Comparison of ENCODE assay signal across 10 cellular contexts in genomic region chr1:172254521-172255222, GRCh38.
DNase-seq lines count a peak whose midpoint lies in the region; ATAC-seq and TF ChIP-seq lines count a peak whose summit lies in the region.
"Had no signal": no experiment of that assay in that cellular context is flagged by ENCODE, and none has a peak within 500 bp of the region (broad histone marks: within the 10 kb centered on the region; RNA-seq: fewer than 3 reads in every experiment).

No MANE protein-coding gene starts in this region.

- no peak overlapping the region for H3K4me3 ChIP-seq in AG04449 (ENCODE audit: low read depth, low read length)
- H3K4me3 ChIP-seq: gastrocnemius medialis had no signal

- peaks cover 46% of the 10 kb centered on the region for H3K9me3 Mint-ChIP-seq in T-helper 2 cell treated with Interferon-gamma antibody and Interleukin-4, amounts not matched to agents 5 μg/mL and 100 μg/mL, for 36 hours

- no peaks in the 10 kb centered on the region for H3K27me3 ChIP-seq in foreskin keratinocyte
- H3K27me3 ChIP-seq: gastrocnemius medialis had no signal

- H3K27ac ChIP-seq in foreskin keratinocyte, result peak overlapping the region; percentile 47
- H3K27ac ChIP-seq: gastrocnemius medialis had no signal

- peaks cover 23% of the 10 kb centered on the region for H3K4me1 ChIP-seq in foreskin keratinocyte
- H3K4me1 ChIP-seq: gastrocnemius medialis had no signal

- H3K27ac Mint-ChIP-seq in T-helper 2 cell treated with Interferon-gamma antibody and Interleukin-4, amounts not matched to agents 5 μg/mL and 100 μg/mL, for 36 hours, result peak overlapping the region; percentile 58

- ATAC-seq in foreskin keratinocyte (peak; percentile 97), GM18909 (IDR thresholded peaks at IDR 0.05; ENCODE audit: poor library complexity, unreplicated experiment) (no peak)
- ATAC-seq: gastrocnemius medialis had no signal

- peak; percentile 73 for DNase-seq in AG04449 (ENCODE audit: low read depth, low spot score)
- DNase-seq in HPDE6-E6E7 (ENCODE audit: extremely low spot score), result peak; percentile 31
- no peak for DNase-seq in T-helper 2 cell treated with Interferon-gamma antibody and Interleukin-4, amounts not matched to agents 5 μg/mL and 100 μg/mL, for 36 hours (ENCODE audit: low spot score)
- peak; percentile 82 to 91 for DNase-seq in foreskin keratinocyte
- no peak for DNase-seq in NCI-H2227 (lab: John Stamatoyannopoulos, UW; ENCODE audit: unreplicated experiment)
- DNase-seq in COR-L47 (lab: John Stamatoyannopoulos, UW), result no peak
- no peak for DNase-seq in GF-D8 (lab: John Stamatoyannopoulos, UW)
- DNase-seq: gastrocnemius medialis, nucleus accumbens had no signal

- H3K4me3 Mint-ChIP-seq in T-helper 2 cell treated with Interferon-gamma antibody and Interleukin-4, amounts not matched to agents 5 μg/mL and 100 μg/mL, for 36 hours, result peak overlapping the region; percentile 49

- peaks cover 23% of the 10 kb centered on the region for H3K4me1 Mint-ChIP-seq in T-helper 2 cell treated with Interferon-gamma antibody and Interleukin-4, amounts not matched to agents 5 μg/mL and 100 μg/mL, for 36 hours (ENCODE audit: low read depth)

- TF ChIP-seq CTCF in AG04449 (IDR thresholded peaks at IDR 0.05; ENCODE audit: insufficient read depth, low read length, missing control alignments), result no peak
- no peak for TF ChIP-seq CTCF in foreskin keratinocyte (conservative IDR thresholded peaks at IDR 0.05)

- CTCF ChIA-PET in AG04449 (lab: Yijun Ruan, JAX), result interaction anchor here (1.5 to 3.8 kb wide), 2 partner anchors 12 to 145 kb away, joined by 3 to 14 read pairs; no protein-coding TSS in a partner anchor

- POLR2A ChIA-PET in AG04449 (lab: Yijun Ruan, JAX), result interaction anchor here (0.9 kb wide), 1 partner anchor 67 kb away, joined by 5 read pairs; no protein-coding TSS in a partner anchor

- peaks cover 22% of the 10 kb centered on the region for H3K36me3 Mint-ChIP-seq in T-helper 2 cell treated with Interferon-gamma antibody and Interleukin-4, amounts not matched to agents 5 μg/mL and 100 μg/mL, for 36 hours (ENCODE audit: low read depth)

- H3K27me3 Mint-ChIP-seq in T-helper 2 cell treated with Interferon-gamma antibody and Interleukin-4, amounts not matched to agents 5 μg/mL and 100 μg/mL, for 36 hours (ENCODE audit: low read depth), result peaks cover 3% of the 10 kb centered on the region

Comparison
In these comparisons a context has a peak if more than half of its experiments do, and no peak if none do; other contexts are left out.
1. DNase-seq: peak in AG04449 (single experiment), HPDE6-E6E7 (single experiment) and foreskin keratinocyte (2 of 2); none in T-helper 2 cell treated with Interferon-gamma antibody and Interleukin-4, amounts not matched to agents 5 μg/mL and 100 μg/mL, for 36 hours (single experiment), NCI-H2227 (single experiment), COR-L47 (single experiment) and GF-D8 (single experiment).